Comparison of ENCODE assay signal across 1 cellular context in genomic region chr17:60387666-60388065, GRCh38.
TF ChIP-seq lines count a peak whose summit lies in the region.

No MANE protein-coding gene starts in this region.

TF ChIP-seq in GM23338, 12 proteins besides CTCF, POLR2A, EP300 and RAD21 (continued from another document):
- TF ChIP-seq ZNF462 (CRISPR knock-in tag; IDR thresholded peaks at IDR 0.05) = no peak
- TF ChIP-seq JUNB (IDR thresholded peaks at IDR 0.05; ENCODE audit: unreplicated experiment) = no peak
- no peak for TF ChIP-seq POLR2AphosphoS5 (IDR thresholded peaks at IDR 0.05; ENCODE audit: low read depth)
- TF ChIP-seq STAT1 (IDR thresholded peaks at IDR 0.05; ENCODE audit: unreplicated experiment) = no peak
- no peak for TF ChIP-seq ZNF114 (CRISPR knock-in tag; IDR thresholded peaks at IDR 0.05)
